11 cellular contexts compared by ENCODE assay signal in genomic region chr9:22005083-22005699, GRCh38. TPM values are rescaled to one million over a fixed set of nuclear protein-coding genes. Genes with fewer than 3 reads are reported as not detected.
DNase-seq lines count a peak whose midpoint lies in the region; ATAC-seq and TF ChIP-seq lines count a peak whose summit lies in the region.
"Had no signal": no experiment of that assay in that cellular context is flagged by ENCODE, and none has a peak within 500 bp of the region (broad histone marks: within the 10 kb centered on the region; RNA-seq: fewer than 3 reads in every experiment).

No MANE protein-coding gene starts in this region.

- no peak overlapping the region for H3K9ac ChIP-seq in mammary epithelial cell (ENCODE audit: insufficient read depth, low read length)
- H3K9ac ChIP-seq in iPS-18a (ENCODE audit: low read length) = no peak overlapping the region
- H3K9ac ChIP-seq: BLaER1 had no signal

- no peaks in the 10 kb centered on the region for H3K27me3 Mint-ChIP-seq in MCF 10A (ENCODE audit: insufficient read depth, unreplicated experiment)
- H3K27me3 Mint-ChIP-seq in activated T-helper 2 cell treated with anti-CD3 and anti-CD28 coated beads, Interferon-gamma antibody, Interleukin-2, Interleukin-4, amounts not matched to agents 10 μg/mL and 5 μg/mL and 100 μg/mL, durations not matched to agents 14 hours and 24 hours and 36 hours (ENCODE audit: low read depth) = peaks cover 72% of the 10 kb centered on the region
- H3K27me3 Mint-ChIP-seq in stimulated activated naive CD8-positive, alpha-beta T cell treated with anti-CD3 and anti-CD28 coated beads, Interleukin-15, amount 100 ng/mL, for 72 hours = peaks cover 72% of the 10 kb centered on the region

- H3K36me3 Mint-ChIP-seq in MCF 10A (ENCODE audit: insufficient read depth, unreplicated experiment) = no peaks in the 10 kb centered on the region
- H3K36me3 Mint-ChIP-seq in activated T-helper 2 cell treated with anti-CD3 and anti-CD28 coated beads, Interferon-gamma antibody, Interleukin-2, Interleukin-4, amounts not matched to agents 10 μg/mL and 5 μg/mL and 100 μg/mL, durations not matched to agents 14 hours and 24 hours and 36 hours (ENCODE audit: low read depth) = peaks cover 16% of the 10 kb centered on the region

- no peaks in the 10 kb centered on the region for H4K20me1 ChIP-seq in mammary epithelial cell (ENCODE audit: insufficient read depth, low read length)

- ATAC-seq in stimulated activated naive CD8-positive, alpha-beta T cell treated with anti-CD3 and anti-CD28 coated beads, Interleukin-15, amount 100 ng/mL, for 72 hours = peak; percentile 53
- no peak for ATAC-seq in GM19467 (IDR thresholded peaks at IDR 0.05; ENCODE audit: unreplicated experiment)

- POLR2A ChIA-PET in MCF 10A (lab: Yijun Ruan, JAX) = no interaction called here

- in situ Hi-C loops in mammary epithelial cell (cut with MboI; ENCODE audit: low sequenced_read_pairs in 2 of 2) = loop anchor here (5.0 to 10.0 kb wide), 2 partner anchors 188 to 190 kb away; no protein-coding TSS in a partner anchor

- H3K36me3 ChIP-seq in mammary epithelial cell (ENCODE audit: insufficient read depth, low read length) (peaks cover 10% of the 10 kb centered on the region), iPS-18a (ENCODE audit: control insufficient read depth, low read depth, low read length) (no peaks in the 10 kb centered on the region)
- H3K36me3 ChIP-seq: ascending aorta, right atrium auricular region had no signal

- no peak overlapping the region for H2AFZ ChIP-seq in mammary epithelial cell (ENCODE audit: low read depth, low read length)

- peaks cover 10% of the 10 kb centered on the region for H3K4me1 ChIP-seq in mammary epithelial cell (ENCODE audit: insufficient read depth, low read length)
- peaks cover 12% of the 10 kb centered on the region for H3K4me1 ChIP-seq in iPS-18a (ENCODE audit: control insufficient read depth, low read depth, low read length)

- H3K4me3 Mint-ChIP-seq in MCF 10A (ENCODE audit: unreplicated experiment) = no peak overlapping the region
- H3K4me3 Mint-ChIP-seq in activated T-helper 2 cell treated with anti-CD3 and anti-CD28 coated beads, Interferon-gamma antibody, Interleukin-2, Interleukin-4, amounts not matched to agents 10 μg/mL and 5 μg/mL and 100 μg/mL, durations not matched to agents 14 hours and 24 hours and 36 hours (ENCODE audit: low read depth) = peak overlapping the region; percentile 16
- H3K4me3 Mint-ChIP-seq in stimulated activated naive CD8-positive, alpha-beta T cell treated with anti-CD3 and anti-CD28 coated beads, Interleukin-15, amount 100 ng/mL, for 72 hours = peak overlapping the region; percentile 12 to 61

- H3K27ac Mint-ChIP-seq in MCF 10A (ENCODE audit: low read depth, unreplicated experiment) = no peak overlapping the region
- H3K27ac Mint-ChIP-seq in activated T-helper 2 cell treated with anti-CD3 and anti-CD28 coated beads, Interferon-gamma antibody, Interleukin-2, Interleukin-4, amounts not matched to agents 10 μg/mL and 5 μg/mL and 100 μg/mL, durations not matched to agents 14 hours and 24 hours and 36 hours = no peak overlapping the region
- no peak overlapping the region for H3K27ac Mint-ChIP-seq in stimulated activated naive CD8-positive, alpha-beta T cell treated with anti-CD3 and anti-CD28 coated beads, Interleukin-15, amount 100 ng/mL, for 72 hours

- no peaks in the 10 kb centered on the region for H3K27me3 ChIP-seq in mammary epithelial cell (ENCODE audit: insufficient read depth, low read length)
- H3K27me3 ChIP-seq in iPS-18a (ENCODE audit: control insufficient read depth, insufficient read depth, low read length) = peaks cover 93% of the 10 kb centered on the region
- H3K27me3 ChIP-seq: ascending aorta had no signal

- H3K9me3 Mint-ChIP-seq in MCF 10A (ENCODE audit: unreplicated experiment) = no peaks in the 10 kb centered on the region
- no peaks in the 10 kb centered on the region for H3K9me3 Mint-ChIP-seq in activated T-helper 2 cell treated with anti-CD3 and anti-CD28 coated beads, Interferon-gamma antibody, Interleukin-2, Interleukin-4, amounts not matched to agents 10 μg/mL and 5 μg/mL and 100 μg/mL, durations not matched to agents 14 hours and 24 hours and 36 hours
- no peaks in the 10 kb centered on the region for H3K9me3 Mint-ChIP-seq in stimulated activated naive CD8-positive, alpha-beta T cell treated with anti-CD3 and anti-CD28 coated beads, Interleukin-15, amount 100 ng/mL, for 72 hours

- BruUV-seq in mammary epithelial cell (replicated peaks; lab: Mats Ljungman, UMichigan) (no TSS peak), MCF 10A (replicated peaks; lab: Mats Ljungman, UMichigan) (no TSS peak)

- H3K27ac ChIP-seq in mammary epithelial cell (ENCODE audit: insufficient read depth, low read depth, low read length) (no peak overlapping the region), iPS-18a (ENCODE audit: low read length) (no peak overlapping the region)
- H3K27ac ChIP-seq: ascending aorta, BLaER1, right atrium auricular region had no signal

- H3K4me1 Mint-ChIP-seq in MCF 10A (ENCODE audit: insufficient read depth, unreplicated experiment) = no peaks in the 10 kb centered on the region
- peaks cover 27% of the 10 kb centered on the region for H3K4me1 Mint-ChIP-seq in activated T-helper 2 cell treated with anti-CD3 and anti-CD28 coated beads, Interferon-gamma antibody, Interleukin-2, Interleukin-4, amounts not matched to agents 10 μg/mL and 5 μg/mL and 100 μg/mL, durations not matched to agents 14 hours and 24 hours and 36 hours (ENCODE audit: low read depth)
- peaks cover 34% of the 10 kb centered on the region for H3K4me1 Mint-ChIP-seq in stimulated activated naive CD8-positive, alpha-beta T cell treated with anti-CD3 and anti-CD28 coated beads, Interleukin-15, amount 100 ng/mL, for 72 hours

- dilution Hi-C loops in mammary epithelial cell (cut with HindIII; ENCODE audit: low sequenced_read_pairs) = loop anchor here (5.0 kb wide), 1 partner anchor 37 kb away; no protein-coding TSS in a partner anchor

- TF ChIP-seq CTCF in mammary epithelial cell (conservative IDR thresholded peaks at IDR 0.05 in 1 of 2, IDR thresholded peaks at IDR 0.05 in 1 of 2; ENCODE audit: extremely low read depth in 1 of 2, insufficient read depth in 1 of 2, low read depth in 1 of 2, low read length in 2 of 2) = no peak
- TF ChIP-seq CTCF in MCF 10A (IDR thresholded peaks at IDR 0.05; ENCODE audit: unreplicated experiment) = no peak

- H3K4me3 ChIP-seq in mammary epithelial cell (replicated peaks in 1 of 3; ENCODE audit: insufficient read depth in 1 of 3, low read depth in 2 of 3, low read length in 3 of 3) (no peak overlapping the region), iPS-18a (ENCODE audit: low read length) (peak overlapping the region; percentile 59)
- H3K4me3 ChIP-seq: ascending aorta, BLaER1, right atrium auricular region had no signal

- CTCF ChIA-PET in mammary epithelial cell (lab: Charles Lee; ENCODE audit: low non-redundant PET) (no interaction called here), MCF 10A (lab: Yijun Ruan, JAX) (no interaction called here)

- WGBS in mammary epithelial cell (ENCODE audit: low coverage, missing lambda C conversion rate) = 85% methylated on average over 20 of the region's 25 CpGs

- H3K79me2 ChIP-seq in mammary epithelial cell (ENCODE audit: insufficient read depth, low read length) = peaks cover 79% of the 10 kb centered on the region

- intact Hi-C loops in mammary epithelial cell (cut with micrococcal nuclease) = loop anchor here (10.0 kb wide), 1 partner anchor 450 kb away; no protein-coding TSS in a partner anchor
- intact Hi-C loops in MCF 10A (cut with micrococcal nuclease) = no loop called here
- intact Hi-C loops in activated T-helper 2 cell treated with anti-CD3 and anti-CD28 coated beads, Interferon-gamma antibody, Interleukin-2, Interleukin-4, amounts not matched to agents 10 μg/mL and 5 μg/mL and 100 μg/mL, durations not matched to agents 14 hours and 24 hours and 36 hours (cut with micrococcal nuclease) = loop anchor here (2.0 kb wide), 1 partner anchor 30 kb away; no protein-coding TSS in a partner anchor

- no peak overlapping the region for H3K4me2 ChIP-seq in mammary epithelial cell (ENCODE audit: insufficient read depth, low read depth, low read length)
- H3K4me2 ChIP-seq: BLaER1 had no signal

- DNase-seq in mammary epithelial cell = peak; percentile 36
- DNase-seq in MCF 10A (ENCODE audit: unreplicated experiment) = no peak
- DNase-seq in activated T-helper 2 cell treated with anti-CD3 and anti-CD28 coated beads, Interferon-gamma antibody, Interleukin-2, Interleukin-4, amounts not matched to agents 10 μg/mL and 5 μg/mL and 100 μg/mL, durations not matched to agents 14 hours and 24 hours and 36 hours (ENCODE audit: low spot score) = no peak
- no peak for DNase-seq in stimulated activated naive CD8-positive, alpha-beta T cell treated with anti-CD3 and anti-CD28 coated beads, Interleukin-15, amount 100 ng/mL, for 72 hours
- no peak for DNase-seq in DMS53 treated with DMSO at 0.1 percent for 48 hours (lab: John Stamatoyannopoulos, UW; ENCODE audit: unreplicated experiment)
- DNase-seq in GF-D8 (lab: John Stamatoyannopoulos, UW) = no peak

- no peaks in the 10 kb centered on the region for H3K9me3 ChIP-seq in mammary epithelial cell (replicated peaks; ENCODE audit: insufficient read depth, low read length)
- no peaks in the 10 kb centered on the region for H3K9me3 ChIP-seq in iPS-18a (ENCODE audit: control insufficient read depth, low read depth, low read length)
- H3K9me3 ChIP-seq: ascending aorta, right atrium auricular region had no signal

RNA-seq across cellular contexts. Expression of gene CDKN2B, which starts 3.9 kb away (rescaled TPM):
- 10 to 100 TPM; 27.6 to 50.0 TPM for total RNA-seq in mammary epithelial cell
- polyA plus RNA-seq in mammary epithelial cell = 23.5 TPM
- polyA minus RNA-seq in mammary epithelial cell = 14.1 TPM
- not detected in 2 replicates for total RNA-seq in MCF 10A (2022)
- total RNA-seq in activated T-helper 2 cell treated with anti-CD3 and anti-CD28 coated beads, Interferon-gamma antibody, Interleukin-2, Interleukin-4, amounts not matched to agents 10 μg/mL and 5 μg/mL and 100 μg/mL, durations not matched to agents 14 hours and 24 hours and 36 hours = 0.62 and 0.69 TPM in 2 replicates

RNA-seq across cellular contexts. Expression of gene CDKN2B-AS1, which starts 10.6 kb away (rescaled TPM):
- total RNA-seq in mammary epithelial cell (1 to 10 TPM; 1.8 to 2.3 TPM), MCF 10A (2022) (not detected in 2 replicates)
- 0.75 TPM for polyA plus RNA-seq in mammary epithelial cell
- 13.6 TPM for polyA minus RNA-seq in mammary epithelial cell
- 0.82 and 1.1 TPM in 2 replicates for total RNA-seq in activated T-helper 2 cell treated with anti-CD3 and anti-CD28 coated beads, Interferon-gamma antibody, Interleukin-2, Interleukin-4, amounts not matched to agents 10 μg/mL and 5 μg/mL and 100 μg/mL, durations not matched to agents 14 hours and 24 hours and 36 hours
- total RNA-seq: ascending aorta, right atrium auricular region had no signal

RNA-seq across cellular contexts. Expression of gene CDKN2A, which starts 11.0 kb away (rescaled TPM):
- 10 to 100 TPM; 26.5 to 34.1 TPM for total RNA-seq in mammary epithelial cell
- polyA plus RNA-seq in mammary epithelial cell = 50.7 TPM
- polyA minus RNA-seq in mammary epithelial cell = 2.9 TPM
- not detected in 2 replicates for total RNA-seq in MCF 10A (2022)
- 5.8 and 7.4 TPM in 2 replicates for total RNA-seq in activated T-helper 2 cell treated with anti-CD3 and anti-CD28 coated beads, Interferon-gamma antibody, Interleukin-2, Interleukin-4, amounts not matched to agents 10 μg/mL and 5 μg/mL and 100 μg/mL, durations not matched to agents 14 hours and 24 hours and 36 hours

Comparison
In these comparisons a context has a peak if more than half of its experiments do, and no peak if none do; other contexts are left out.
1. RNA of gene CDKN2B, which starts 3.9 kb away (total RNA-seq): 27.6 to 50.0 TPM in mammary epithelial cell; 0.62 to 0.69 TPM in activated T-helper 2 cell treated with anti-CD3 and anti-CD28 coated beads, Interferon-gamma antibody, Interleukin-2, Interleukin-4, amounts not matched to agents 10 μg/mL and 5 μg/mL and 100 μg/mL, durations not matched to agents 14 hours and 24 hours and 36 hours and not detected in MCF 10A; every median in the first group is over 10 times any median in the second.